Comparison of ENCODE assay signal across 7 cellular contexts in genomic region chr17:61701334-61701733, GRCh38.
"Had no signal": no experiment of that assay in that cellular context is flagged by ENCODE, and none has a peak within 500 bp of the region (broad histone marks: within the 10 kb centered on the region; RNA-seq: fewer than 3 reads in every experiment).

No MANE protein-coding gene starts in this region.

- DNase-seq: IMR-90, KBM-7, KG1 had no signal

- FAIRE-seq: HepG2, HTR-8/SVneo had no signal

- H3K4me2 ChIP-seq: KMS-11 had no signal

- ATAC-seq: HepG2 had no signal

- H3K27ac ChIP-seq: HL-60, KMS-11 had no signal

- H3K9ac ChIP-seq: KMS-11 had no signal
